ENCODE assay signal across 35 cellular contexts in genomic region chr2:23447405-23447804, GRCh38.
"Had no signal": no experiment of that assay in that cellular context is flagged by ENCODE, and none has a peak within 500 bp of the region (broad histone marks: within the 10 kb centered on the region; RNA-seq: fewer than 3 reads in every experiment).

No MANE protein-coding gene starts in this region.

- H3K36me3 ChIP-seq: MG63 had no signal

- DNase-seq: Karpas-422, Kasumi-1, MG63, MM.1S, MV-4-11, NCI-H1048, NCI-H1092, NCI-H1092 treated with DMSO at 0.1 percent for 48 hours, NCI-H1105, NCI-H1105 treated with DMSO at 0.1 percent for 48 hours, NCI-H1417, NCI-H1417 treated with DMSO at 0.1 percent for 48 hours, NCI-H1436, NCI-H1436 treated with DMSO at 0.1 percent for 48 hours, NCI-H1694, NCI-H1694 treated with DMSO at 0.1 percent for 48 hours, NCI-H187, NCI-H187 treated with DMSO at 0.1 percent for 48 hours, NCI-H1930, NCI-H2029, NCI-H2029 treated with DMSO at 0.1 percent for 48 hours, NCI-H2081, NCI-H2081 treated with DMSO at 0.1 percent for 48 hours, NCI-H2107, NCI-H2171, NCI-H2171 treated with DMSO at 0.1 percent for 48 hours, NCI-H2227 treated with DMSO at 0.1 percent for 48 hours, NCI-H226, NCI-H345, NCI-H446, NCI-H446 treated with DMSO at 0.1 percent for 48 hours, NCI-H510A, NCI-H510A treated with DMSO at 0.1 percent for 48 hours, NCI-H524 had no signal

- H3K27me3 ChIP-seq: MG63 had no signal

- H3K27ac ChIP-seq: KMS-11 had no signal

- H3K9me3 ChIP-seq: MG63 had no signal

- H3K4me3 ChIP-seq: MG63 had no signal

- H3K9ac ChIP-seq: KMS-11 had no signal

- H3K4me2 ChIP-seq: KMS-11 had no signal
